In genomic region chr10:11409357-11409756, GRCh38 we compare ENCODE assay signal across 16 cellular contexts.
DNase-seq lines count a peak whose midpoint lies in the region; ATAC-seq and TF ChIP-seq lines count a peak whose summit lies in the region.
"Had no signal": no experiment of that assay in that cellular context is flagged by ENCODE, and none has a peak within 500 bp of the region (broad histone marks: within the 10 kb centered on the region; RNA-seq: fewer than 3 reads in every experiment).

No MANE protein-coding gene starts in this region.

- H4K8ac ChIP-seq in neuronal stem cell (ENCODE audit: low read depth, low read length), result no peak overlapping the region

- no peak overlapping the region for H2BK12ac ChIP-seq in neuronal stem cell (ENCODE audit: low read length)

- no peak overlapping the region for H2AFZ ChIP-seq in neuronal stem cell (ENCODE audit: low read length)

- WGBS in heart right ventricle, 2 donors, result 67% methylated on average over 11 of the region's 11 CpGs
- no CpG with 5 or more reads among the region's 11 CpGs for WGBS in neuronal stem cell (ENCODE audit: extremely low coverage in 2 of 2, insufficient read length in 2 of 2, insufficient replicate concordance in 1 of 2), 2 donors
- WGBS in ovary, 3 donors, result 79 to 84% (median 80%) methylated on average over 11 of the region's 11 CpGs

- peaks cover 0 to 26% (median 0%) of the 10 kb centered on the region in 9 donors for H3K4me1 ChIP-seq in heart right ventricle
- peaks cover 0 to under 1% of the 10 kb centered on the region in 2 donors for H3K4me1 ChIP-seq in neuronal stem cell (ENCODE audit: control insufficient read depth in 2 of 2, insufficient read depth in 1 of 2, low read depth in 1 of 2, low read length in 2 of 2)
- no peaks in the 10 kb centered on the region for H3K4me1 ChIP-seq in ovary (ENCODE audit: insufficient read depth)
- H3K4me1 ChIP-seq: A549 had no signal

- DNase-seq in cardiac septum (ENCODE audit: low spot score), result peak; percentile 35
- no peak for DNase-seq in heart right ventricle
- peak; percentile 50 for DNase-seq in coronary artery (ENCODE audit: low spot score)
- DNase-seq in neuronal stem cell (ENCODE audit: low spot score), result no peak
- no peak for DNase-seq in cortex of kidney (lab: John Stamatoyannopoulos, UW)
- no peak for DNase-seq in ovary
- no peak for DNase-seq in T-helper 2 cell
- DNase-seq: AML-193; Calu3; CD8-positive, alpha-beta T cell; DMS79 treated with DMSO at 0.1 percent for 48 hours; HCEC 1CT had no signal

- no peak overlapping the region for H2BK15ac ChIP-seq in neuronal stem cell (ENCODE audit: low read length)

- no peak overlapping the region for H3K14ac ChIP-seq in neuronal stem cell (ENCODE audit: low read length)

- H3K36me3 ChIP-seq in heart right ventricle, result no peaks in the 10 kb centered on the region
- no peaks in the 10 kb centered on the region for H3K36me3 ChIP-seq in neuronal stem cell (replicated peaks in 1 of 2; ENCODE audit: control insufficient read depth in 2 of 2, insufficient read depth in 2 of 2, low read length in 2 of 2)
- no peaks in the 10 kb centered on the region for H3K36me3 ChIP-seq in ovary

- no peak overlapping the region for H3K4ac ChIP-seq in neuronal stem cell (ENCODE audit: low read length)

- no peak overlapping the region for H4K91ac ChIP-seq in neuronal stem cell (ENCODE audit: low read depth, low read length, poor library complexity)

- no peak overlapping the region for H3K23ac ChIP-seq in neuronal stem cell (ENCODE audit: low read depth, low read length, poor library complexity)

- H3K4me3 ChIP-seq in heart right ventricle (no peak overlapping the region), coronary artery (no peak overlapping the region), neuronal stem cell (ENCODE audit: low read length in 2 of 2) (no peak overlapping the region), ovary (no peak overlapping the region)
- H3K4me3 ChIP-seq: A549, GM12878 had no signal

- H3K27me3 ChIP-seq in heart right ventricle (peaks cover 0 to 6% (median 0%) of the 10 kb centered on the region in 7 donors), neuronal stem cell (ENCODE audit: control insufficient read depth in 3 of 3, insufficient read depth in 3 of 3, low read depth in 1 of 3, low read length in 3 of 3) (no peaks in the 10 kb centered on the region), ovary (no peaks in the 10 kb centered on the region)

- ATAC-seq in heart right ventricle, result no peak
- ATAC-seq: A549; CD8-positive, alpha-beta T cell; GM12878 had no signal

- no peak overlapping the region for H3K9ac ChIP-seq in neuronal stem cell (ENCODE audit: low read depth, low read length, poor library complexity)

- TF ChIP-seq CTCF in heart right ventricle (IDR thresholded peaks at IDR 0.05) (no peak), coronary artery (IDR thresholded peaks at IDR 0.05) (no peak), ovary (IDR thresholded peaks at IDR 0.05) (no peak)

- TF ChIP-seq EP300 in ovary (IDR thresholded peaks at IDR 0.05), result no peak

- intact Hi-C loops in cardiac septum (cut with DNase I), result no loop called here
- intact Hi-C loops in heart right ventricle (cut with DNase I), result no loop called here
- intact Hi-C loops in ovary (cut with DNase I), result no loop called here

- H3K79me1 ChIP-seq in neuronal stem cell (ENCODE audit: low read depth, low read length), result no peaks in the 10 kb centered on the region

- H2AK5ac ChIP-seq in neuronal stem cell (ENCODE audit: low read depth, low read length), result no peak overlapping the region

- no peak overlapping the region for H3K27ac ChIP-seq in heart right ventricle
- H3K27ac ChIP-seq in coronary artery, result no peak overlapping the region
- no peak overlapping the region for H3K27ac ChIP-seq in neuronal stem cell (replicated peaks; ENCODE audit: low read length)
- no peak overlapping the region for H3K27ac ChIP-seq in ovary
- H3K27ac ChIP-seq: 22Rv1, A549, HL-60 had no signal

- H2BK120ac ChIP-seq in neuronal stem cell (ENCODE audit: low read depth, low read length), result no peak overlapping the region

- H2BK5ac ChIP-seq in neuronal stem cell (ENCODE audit: low read length), result no peak overlapping the region

- no peak for TF ChIP-seq POLR2A in ovary (IDR thresholded peaks at IDR 0.05)

- peaks cover 0 to 30% (median 13%) of the 10 kb centered on the region in 11 donors for H3K9me3 ChIP-seq in heart right ventricle
- peaks cover 5 to 9% of the 10 kb centered on the region in 2 donors for H3K9me3 ChIP-seq in neuronal stem cell (replicated peaks in 1 of 2; ENCODE audit: control insufficient read depth in 2 of 2, insufficient read depth in 1 of 2, low read depth in 1 of 2, low read length in 2 of 2)
- peaks cover 0 to 4% of the 10 kb centered on the region in 2 donors for H3K9me3 ChIP-seq in ovary

- no peak overlapping the region for H3K4me2 ChIP-seq in neuronal stem cell (ENCODE audit: insufficient read depth, low read length, poor library complexity, severe bottlenecking)
- H3K4me2 ChIP-seq: A549 had no signal

- peak overlapping the region; percentile 55 for H3K18ac ChIP-seq in neuronal stem cell (ENCODE audit: low read length)

Comparison
In these comparisons a context has a peak if more than half of its experiments do, and no peak if none do; other contexts are left out.
1. DNase-seq: peak in cardiac septum (single experiment) and coronary artery (single experiment); none in heart right ventricle (0 of 2), neuronal stem cell (single experiment), cortex of kidney (single experiment), ovary (0 of 5) and T-helper 2 cell (0 of 5).